Comparison of ENCODE assay signal across 15 cellular contexts in genomic region chr2:145771526-145771925, GRCh38.
DNase-seq lines count a peak whose midpoint lies in the region; ATAC-seq lines count a peak whose summit lies in the region.
"Had no signal": no experiment of that assay in that cellular context is flagged by ENCODE, and none has a peak within 500 bp of the region (broad histone marks: within the 10 kb centered on the region; RNA-seq: fewer than 3 reads in every experiment).

No MANE protein-coding gene starts in this region.

- CTCF ChIA-PET in activated naive CD4-positive, alpha-beta T cell treated with anti-CD3 and anti-CD28 coated beads for 36 hours (lab: Charles Lee), result no interaction called here

- peak; percentile 89 for ATAC-seq in GM19438 (IDR thresholded peaks at IDR 0.05; ENCODE audit: low read depth, unreplicated experiment)
- peak; percentile 96 for ATAC-seq in HG02943 (IDR thresholded peaks at IDR 0.05; ENCODE audit: low read depth, unreplicated experiment)
- ATAC-seq: activated CD8-positive, alpha-beta memory T cell treated with anti-CD3 and anti-CD28 coated beads, Interleukin-2, amount 10 ng/mL, durations not matched to agents 7 days and 5 days had no signal

- no peak overlapping the region for H3K27ac Mint-ChIP-seq in activated naive CD4-positive, alpha-beta T cell treated with anti-CD3 and anti-CD28 coated beads for 36 hours
- H3K27ac Mint-ChIP-seq: activated CD8-positive, alpha-beta memory T cell treated with anti-CD3 and anti-CD28 coated beads, Interleukin-2, amount 10 ng/mL, durations not matched to agents 7 days and 5 days; brain had no signal

- DNase-seq in AML-193 (lab: John Stamatoyannopoulos, UW), result peak; percentile 51 to 66
- DNase-seq in Kasumi-1 (lab: John Stamatoyannopoulos, UW), result peak; percentile 47 to 58
- DNase-seq in NCI-H446 treated with DMSO at 0.1 percent for 48 hours (lab: John Stamatoyannopoulos, UW), result no peak
- DNase-seq in activated naive CD4-positive, alpha-beta T cell treated with anti-CD3 and anti-CD28 coated beads for 36 hours, result no peak
- no peak for DNase-seq in hepatic stellate cell (ENCODE audit: low spot score)
- no peak for DNase-seq in HPDE6-E6E7 (ENCODE audit: extremely low spot score)
- DNase-seq: 8988T; activated CD8-positive, alpha-beta memory T cell treated with anti-CD3 and anti-CD28 coated beads, Interleukin-2, amount 10 ng/mL, durations not matched to agents 7 days and 5 days; EL; NCI-H1694 treated with DMSO at 0.1 percent for 48 hours; stimulated activated CD4-positive, alpha-beta T cell treated with anti-CD3 and anti-CD28 coated beads, Interleukin-4, amount 100 ng/mL, for 1 hour; upper lobe of left lung had no signal

- no peaks in the 10 kb centered on the region for H3K9me3 Mint-ChIP-seq in activated naive CD4-positive, alpha-beta T cell treated with anti-CD3 and anti-CD28 coated beads for 36 hours
- H3K9me3 Mint-ChIP-seq: brain had no signal

- H3K27me3 Mint-ChIP-seq in activated naive CD4-positive, alpha-beta T cell treated with anti-CD3 and anti-CD28 coated beads for 36 hours (ENCODE audit: low read depth), result no peaks in the 10 kb centered on the region
- H3K27me3 Mint-ChIP-seq: activated CD8-positive, alpha-beta memory T cell treated with anti-CD3 and anti-CD28 coated beads, Interleukin-2, amount 10 ng/mL, durations not matched to agents 7 days and 5 days; brain had no signal

- no peaks in the 10 kb centered on the region for H3K4me1 Mint-ChIP-seq in activated naive CD4-positive, alpha-beta T cell treated with anti-CD3 and anti-CD28 coated beads for 36 hours (ENCODE audit: low read depth)
- H3K4me1 Mint-ChIP-seq: activated CD8-positive, alpha-beta memory T cell treated with anti-CD3 and anti-CD28 coated beads, Interleukin-2, amount 10 ng/mL, durations not matched to agents 7 days and 5 days had no signal

- H3K36me3 Mint-ChIP-seq in activated naive CD4-positive, alpha-beta T cell treated with anti-CD3 and anti-CD28 coated beads for 36 hours (ENCODE audit: low read depth), result no peaks in the 10 kb centered on the region
- H3K36me3 Mint-ChIP-seq: activated CD8-positive, alpha-beta memory T cell treated with anti-CD3 and anti-CD28 coated beads, Interleukin-2, amount 10 ng/mL, durations not matched to agents 7 days and 5 days; brain had no signal

- intact Hi-C loops in activated naive CD4-positive, alpha-beta T cell treated with anti-CD3 and anti-CD28 coated beads for 36 hours (cut with micrococcal nuclease), result no loop called here

- no peak overlapping the region for H3K4me3 Mint-ChIP-seq in activated naive CD4-positive, alpha-beta T cell treated with anti-CD3 and anti-CD28 coated beads for 36 hours
- H3K4me3 Mint-ChIP-seq: activated CD8-positive, alpha-beta memory T cell treated with anti-CD3 and anti-CD28 coated beads, Interleukin-2, amount 10 ng/mL, durations not matched to agents 7 days and 5 days; brain had no signal

Comparison
In these comparisons a context has a peak if more than half of its experiments do, and no peak if none do; other contexts are left out.
1. DNase-seq: peak in AML-193 (2 of 2) and Kasumi-1 (2 of 2); none in NCI-H446 treated with DMSO at 0.1 percent for 48 hours (single experiment), activated naive CD4-positive, alpha-beta T cell treated with anti-CD3 and anti-CD28 coated beads for 36 hours (single experiment), hepatic stellate cell (single experiment) and HPDE6-E6E7 (single experiment).